In the genomic region with DNA sequence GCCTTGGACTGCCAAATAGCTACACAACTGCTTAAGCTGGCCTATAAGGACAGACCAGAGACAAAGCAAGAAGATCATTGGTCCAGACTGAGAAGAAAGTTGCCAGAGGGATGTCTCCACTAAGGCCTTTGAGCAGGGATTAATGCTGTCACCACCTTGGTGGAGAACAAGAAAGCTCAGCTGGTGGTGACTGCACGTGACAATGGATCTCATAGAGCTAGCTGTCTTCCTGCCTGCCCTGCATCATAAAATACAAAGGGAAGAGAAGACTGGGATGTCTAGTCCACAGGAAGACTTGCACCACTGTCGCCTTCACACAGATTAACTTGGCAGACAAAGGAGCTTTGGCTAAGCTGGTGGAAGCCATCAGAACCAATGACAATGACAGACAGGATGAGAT, we compare ENCODE assay signal across 25 cellular contexts.
"Had no signal": no experiment of that assay in that cellular context is flagged by ENCODE, and none has a peak within 500 bp of the region (broad histone marks: within the 10 kb centered on the region; RNA-seq: fewer than 3 reads in every experiment).

No MANE protein-coding gene starts in this region.

- H3K27me3 Mint-ChIP-seq: activated CD8-positive, alpha-beta memory T cell treated with anti-CD3 and anti-CD28 coated beads, Interleukin-2, amount 10 ng/mL, durations not matched to agents 7 days and 5 days; activated naive CD4-positive, alpha-beta T cell treated with anti-CD3 and anti-CD28 coated beads, Interleukin-2, amount 50 U/mL, for 24 hours had no signal

- H3K4me1 Mint-ChIP-seq: activated CD8-positive, alpha-beta memory T cell treated with anti-CD3 and anti-CD28 coated beads, Interleukin-2, amount 10 ng/mL, durations not matched to agents 7 days and 5 days; activated naive CD4-positive, alpha-beta T cell treated with anti-CD3 and anti-CD28 coated beads, Interleukin-2, amount 50 U/mL, for 24 hours; WTC11 had no signal

- H3K36me3 Mint-ChIP-seq: activated CD8-positive, alpha-beta memory T cell treated with anti-CD3 and anti-CD28 coated beads, Interleukin-2, amount 10 ng/mL, durations not matched to agents 7 days and 5 days; activated naive CD4-positive, alpha-beta T cell treated with anti-CD3 and anti-CD28 coated beads, Interleukin-2, amount 50 U/mL, for 24 hours had no signal

- H3K9me3 ChIP-seq: breast epithelium, Peyer's patch had no signal

- H3K36me3 ChIP-seq: breast epithelium, Peyer's patch had no signal

- H3K27me3 ChIP-seq: Peyer's patch had no signal

- H3K27ac Mint-ChIP-seq: activated CD8-positive, alpha-beta memory T cell treated with anti-CD3 and anti-CD28 coated beads, Interleukin-2, amount 10 ng/mL, durations not matched to agents 7 days and 5 days; activated naive CD4-positive, alpha-beta T cell treated with anti-CD3 and anti-CD28 coated beads, Interleukin-2, amount 50 U/mL, for 24 hours; activated T-cell treated with anti-CD3 and anti-CD28 coated beads, Interleukin-2, amount 50 U/mL, for 24 hours; activated T-helper 1 cell treated with anti-CD3 and anti-CD28 coated beads, Interleukin-12 subunit alpha, Interleukin-12 subunit beta, Interleukin-2, Interleukin-4 antibody, amounts not matched to agents 30 ng/mL and 10 ng/mL and 1 ng/mL, durations not matched to agents 14 hours and 24 hours and 36 hours; T-helper 1 cell treated with Interleukin-12 subunit alpha and Interleukin-12 subunit beta and Interleukin-4 antibody, amounts not matched to agents 30 μg/mL and 1 μg/mL, for 36 hours; WTC11 had no signal

- H3K9me3 Mint-ChIP-seq: activated naive CD4-positive, alpha-beta T cell treated with anti-CD3 and anti-CD28 coated beads, Interleukin-2, amount 50 U/mL, for 24 hours; activated T-cell treated with anti-CD3 and anti-CD28 coated beads, Interleukin-2, amount 50 U/mL, for 24 hours; activated T-helper 1 cell treated with anti-CD3 and anti-CD28 coated beads, Interleukin-12 subunit alpha, Interleukin-12 subunit beta, Interleukin-2, Interleukin-4 antibody, amounts not matched to agents 30 ng/mL and 10 ng/mL and 1 ng/mL, durations not matched to agents 14 hours and 24 hours and 36 hours; T-helper 1 cell treated with Interleukin-12 subunit alpha and Interleukin-12 subunit beta and Interleukin-4 antibody, amounts not matched to agents 30 μg/mL and 1 μg/mL, for 36 hours; WTC11 had no signal

- H3K4me3 Mint-ChIP-seq: activated CD8-positive, alpha-beta memory T cell treated with anti-CD3 and anti-CD28 coated beads, Interleukin-2, amount 10 ng/mL, durations not matched to agents 7 days and 5 days; activated naive CD4-positive, alpha-beta T cell treated with anti-CD3 and anti-CD28 coated beads, Interleukin-2, amount 50 U/mL, for 24 hours; activated T-cell treated with anti-CD3 and anti-CD28 coated beads, Interleukin-2, amount 50 U/mL, for 24 hours; activated T-helper 1 cell treated with anti-CD3 and anti-CD28 coated beads, Interleukin-12 subunit alpha, Interleukin-12 subunit beta, Interleukin-2, Interleukin-4 antibody, amounts not matched to agents 30 ng/mL and 10 ng/mL and 1 ng/mL, durations not matched to agents 14 hours and 24 hours and 36 hours; T-helper 1 cell treated with Interleukin-12 subunit alpha and Interleukin-12 subunit beta and Interleukin-4 antibody, amounts not matched to agents 30 μg/mL and 1 μg/mL, for 36 hours; WTC11 had no signal

- H3K4me3 ChIP-seq: breast epithelium, Peyer's patch had no signal

- ATAC-seq: activated CD8-positive, alpha-beta memory T cell treated with anti-CD3 and anti-CD28 coated beads, Interleukin-2, amount 10 ng/mL, durations not matched to agents 7 days and 5 days; WTC11 had no signal

- H3K4me1 ChIP-seq: breast epithelium, Peyer's patch had no signal

- H3K27ac ChIP-seq: breast epithelium, Peyer's patch had no signal

- DNase-seq: activated CD4-positive, alpha-beta T cell treated with anti-CD3 and anti-CD28 coated beads for 48 hours; activated CD4-positive, alpha-beta T cell treated with anti-CD3 and anti-CD28 coated beads, Interleukin-2, amount 50 U/mL, for 4 hours; activated CD4-positive, CD25-positive, alpha-beta regulatory T cell treated with anti-CD3 and anti-CD28 coated beads, Interleukin-2, amount 50 U/mL, for 72 hours; activated CD8-positive, alpha-beta memory T cell treated with anti-CD3 and anti-CD28 coated beads, Interleukin-2, amount 10 ng/mL, durations not matched to agents 7 days and 5 days; activated effector memory CD4-positive, alpha-beta T cell treated with Interleukin-2 at 50 U/mL for 16 hours; activated naive CD4-positive, alpha-beta T cell; activated T-cell treated with anti-CD3 and anti-CD28 coated beads, Interleukin-2, amount 50 U/mL, for 24 hours; aorta; central memory CD4-positive, alpha-beta T cell; NCI-H1048; NCI-H146; NCI-H187 treated with DMSO at 0.1 percent for 48 hours; NCI-H2171; NCI-H2227 treated with DMSO at 0.1 percent for 48 hours; NCI-H446 treated with DMSO at 0.1 percent for 48 hours; NCI-H524 treated with DMSO at 0.1 percent for 48 hours; NCI-H774; NK-92 treated with Interleukin-12 subunit alpha and Interleukin-12 subunit beta, amount 100 ng/mL, for 24 hours; Peyer's patch; SHP77 had no signal
